In genomic region chrX:10159069-10159468, GRCh38 we compare ENCODE assay signal across 1 cellular context.
TF ChIP-seq lines count a peak whose summit lies in the region.

No MANE protein-coding gene starts in this region.

TF ChIP-seq in K562, 482 proteins besides CTCF, POLR2A, EP300 and RAD21 (continued from another document and continues in another):
- TF ChIP-seq HMGXB4 (CRISPR knock-in tag; IDR thresholded peaks at IDR 0.05): no peak
- no peak for TF ChIP-seq ZNF551 (CRISPR knock-in tag; IDR thresholded peaks at IDR 0.05)
- no peak for TF ChIP-seq ZNF217 (CRISPR knock-in tag; IDR thresholded peaks at IDR 0.05)
- no peak for TF ChIP-seq E4F1 (CRISPR knock-in tag; IDR thresholded peaks at IDR 0.05; ENCODE audit: borderline replicate concordance)
- TF ChIP-seq ZNF668 (CRISPR knock-in tag; IDR thresholded peaks at IDR 0.05): no peak
- TF ChIP-seq RREB1 (CRISPR knock-in tag; IDR thresholded peaks at IDR 0.05): no peak
- TF ChIP-seq NKRF (IDR thresholded peaks at IDR 0.05; ENCODE audit: borderline replicate concordance): no peak
- no peak for TF ChIP-seq TBL1XR1 (IDR thresholded peaks at IDR 0.05; ENCODE audit: low read length in 2 of 2)
- TF ChIP-seq RHOXF2B (CRISPR knock-in tag; conservative IDR thresholded peaks at IDR 0.05): no peak
- peak; percentile 83 for TF ChIP-seq DPF2 (IDR thresholded peaks at IDR 0.05)
- TF ChIP-seq ATF1 (CRISPR knock-in tag; IDR thresholded peaks at IDR 0.05): no peak
- TF ChIP-seq ATF1 (tag; IDR thresholded peaks at IDR 0.05): peak; percentile 63
- TF ChIP-seq NUFIP1 (IDR thresholded peaks at IDR 0.05; ENCODE audit: partially characterized antibody): no peak
- TF ChIP-seq PATZ1 (CRISPR knock-in tag; IDR thresholded peaks at IDR 0.05; ENCODE audit: borderline replicate concordance): no peak
- TF ChIP-seq JUN (IDR thresholded peaks at IDR 0.05; ENCODE audit: borderline replicate concordance, low read depth, low read length): no peak
- no peak for TF ChIP-seq JUN (CRISPR knock-in tag; IDR thresholded peaks at IDR 0.05; ENCODE audit: borderline replicate concordance)
- TF ChIP-seq FOXM1 (IDR thresholded peaks at IDR 0.05; ENCODE audit: low read depth): peak; percentile 80
- no peak for TF ChIP-seq FOXM1 (CRISPR knock-in tag; IDR thresholded peaks at IDR 0.05; ENCODE audit: low read depth)
- TF ChIP-seq PREB (CRISPR knock-in tag; IDR thresholded peaks at IDR 0.05): no peak
- TF ChIP-seq ZNF146 (CRISPR knock-in tag; IDR thresholded peaks at IDR 0.05; ENCODE audit: unreplicated experiment): no peak
- TF ChIP-seq ZC3H8 (IDR thresholded peaks at IDR 0.05): no peak
- TF ChIP-seq ZNF277 (CRISPR knock-in tag; IDR thresholded peaks at IDR 0.05; ENCODE audit: borderline replicate concordance): no peak
- no peak for TF ChIP-seq FOXA3 (CRISPR knock-in tag; conservative IDR thresholded peaks at IDR 0.05 in 1 of 2, IDR thresholded peaks at IDR 0.05 in 1 of 2)
- TF ChIP-seq ZNF77 (CRISPR knock-in tag; IDR thresholded peaks at IDR 0.05): no peak
- TF ChIP-seq CSDE1 (IDR thresholded peaks at IDR 0.05): no peak
- TF ChIP-seq ZNF263 (CRISPR knock-in tag; IDR thresholded peaks at IDR 0.05; ENCODE audit: borderline replicate concordance): no peak
- TF ChIP-seq ZNF3 (CRISPR knock-in tag; IDR thresholded peaks at IDR 0.05): no peak
- TF ChIP-seq AFF1 (IDR thresholded peaks at IDR 0.05; ENCODE audit: low read depth in 1 of 2, partially characterized antibody in 2 of 2): no peak
- no peak for TF ChIP-seq SIX5 (IDR thresholded peaks at IDR 0.05; ENCODE audit: borderline replicate concordance in 1 of 2, insufficient read depth in 1 of 2, low read depth in 1 of 2, low read length in 2 of 2)
- no peak for TF ChIP-seq ZNF184 (CRISPR knock-in tag; IDR thresholded peaks at IDR 0.05)
- TF ChIP-seq HMGN3 (IDR thresholded peaks at IDR 0.05; ENCODE audit: borderline replicate concordance, extremely low read depth, insufficient read length, low read depth, low read length): no peak
- TF ChIP-seq EZH2 (IDR thresholded peaks at IDR 0.05; ENCODE audit: borderline replicate concordance, low read depth, low read length): no peak
- no peak for TF ChIP-seq SPI1 (IDR thresholded peaks at IDR 0.05; ENCODE audit: borderline replicate concordance, low read depth, low read length)
- no peak for TF ChIP-seq ARID3B (CRISPR knock-in tag; IDR thresholded peaks at IDR 0.05; ENCODE audit: borderline replicate concordance)
- TF ChIP-seq ZNF124 (CRISPR knock-in tag; IDR thresholded peaks at IDR 0.05): no peak
- peak; percentile 65 for TF ChIP-seq POLR2AphosphoS5 (IDR thresholded peaks at IDR 0.05; ENCODE audit: control insufficient read depth, insufficient read depth, low read depth, low read length)
